In genomic region chr2:54663424-54664030, GRCh38 we compare ENCODE assay signal across 23 cellular contexts.
"Had no signal": no experiment of that assay in that cellular context is flagged by ENCODE, and none has a peak within 500 bp of the region (broad histone marks: within the 10 kb centered on the region; RNA-seq: fewer than 3 reads in every experiment).

No MANE protein-coding gene starts in this region.

- H3K27me3 ChIP-seq: foreskin keratinocyte, tibial artery, uterus had no signal

- FAIRE-seq: keratinocyte had no signal

- H3K27me3 Mint-ChIP-seq: activated CD4-positive, alpha-beta T cell treated with anti-CD3 and anti-CD28 coated beads, Interleukin-2, amount 10 ng/mL, durations not matched to agents 24 days and 14 days; activated naive CD8-positive, alpha-beta T cell treated with anti-CD3 and anti-CD28 coated beads, Interleukin-2, amount 10 ng/mL, durations not matched to agents 7 days and 5 days; brain; central memory CD8-positive, alpha-beta T cell had no signal

- H3K27ac ChIP-seq: epithelial cell of prostate, foreskin keratinocyte, tibial artery had no signal

- H3K9me3 ChIP-seq: tibial artery, uterus had no signal

- H3K9me3 Mint-ChIP-seq: activated CD4-positive, alpha-beta T cell treated with anti-CD3 and anti-CD28 coated beads, Interleukin-2, amount 10 ng/mL, durations not matched to agents 24 days and 14 days; activated naive CD8-positive, alpha-beta T cell treated with anti-CD3 and anti-CD28 coated beads, Interleukin-2, amount 10 ng/mL, durations not matched to agents 7 days and 5 days; activated T-helper 1 cell treated with anti-CD3 and anti-CD28 coated beads, Interleukin-12 subunit alpha, Interleukin-12 subunit beta, Interleukin-2, Interleukin-4 antibody, amounts not matched to agents 30 ng/mL and 10 ng/mL and 1 ng/mL, durations not matched to agents 14 hours and 24 hours and 36 hours; brain; central memory CD8-positive, alpha-beta T cell; dendritic cell treated with granulocyte-macrophage colony-stimulating factor and Interleukin-4, amounts not matched to agents 40 ng/mL and 50 ng/mL, for 4 days; nephron progenitor cell had no signal

- H3K4me3 Mint-ChIP-seq: activated CD4-positive, alpha-beta T cell treated with anti-CD3 and anti-CD28 coated beads, Interleukin-2, amount 10 ng/mL, durations not matched to agents 24 days and 14 days; activated naive CD8-positive, alpha-beta T cell treated with anti-CD3 and anti-CD28 coated beads, Interleukin-2, amount 10 ng/mL, durations not matched to agents 7 days and 5 days; activated T-helper 1 cell treated with anti-CD3 and anti-CD28 coated beads, Interleukin-12 subunit alpha, Interleukin-12 subunit beta, Interleukin-2, Interleukin-4 antibody, amounts not matched to agents 30 ng/mL and 10 ng/mL and 1 ng/mL, durations not matched to agents 14 hours and 24 hours and 36 hours; brain; central memory CD8-positive, alpha-beta T cell; dendritic cell treated with granulocyte-macrophage colony-stimulating factor and Interleukin-4, amounts not matched to agents 40 ng/mL and 50 ng/mL, for 4 days; nephron progenitor cell had no signal

- H3K36me3 ChIP-seq: uterus had no signal

- H3K4me3 ChIP-seq: tibial artery, uterus had no signal

- DNase-seq: activated CD4-positive, alpha-beta T cell treated with anti-CD3 and anti-CD28 coated beads, Interleukin-2, amount 10 ng/mL, durations not matched to agents 24 days and 14 days; activated gamma-delta T cell treated with Interleukin-2 at 50 U/mL for 16 hours; activated naive CD8-positive, alpha-beta T cell treated with anti-CD3 and anti-CD28 coated beads, Interleukin-2, amount 10 ng/mL, durations not matched to agents 7 days and 5 days; effector memory CD4-positive, alpha-beta T cell; foreskin keratinocyte; glutamatergic neuron; hypothalamus; mammary epithelial cell; nephron progenitor cell; occipital lobe; stimulated activated naive CD4-positive, alpha-beta T cell treated with Interleukin-2 at 50 U/mL for 16 hours; substantia nigra; T-helper 1 cell; T1000; tibial artery; uterus had no signal

- ATAC-seq: foreskin keratinocyte, left lobe of liver had no signal

- H3K27ac Mint-ChIP-seq: activated CD4-positive, alpha-beta T cell treated with anti-CD3 and anti-CD28 coated beads, Interleukin-2, amount 10 ng/mL, durations not matched to agents 24 days and 14 days; activated naive CD8-positive, alpha-beta T cell treated with anti-CD3 and anti-CD28 coated beads, Interleukin-2, amount 10 ng/mL, durations not matched to agents 7 days and 5 days; dendritic cell treated with granulocyte-macrophage colony-stimulating factor and Interleukin-4, amounts not matched to agents 40 ng/mL and 50 ng/mL, for 4 days had no signal
